Comparison of ENCODE assay signal across 31 cellular contexts in the genomic region with DNA sequence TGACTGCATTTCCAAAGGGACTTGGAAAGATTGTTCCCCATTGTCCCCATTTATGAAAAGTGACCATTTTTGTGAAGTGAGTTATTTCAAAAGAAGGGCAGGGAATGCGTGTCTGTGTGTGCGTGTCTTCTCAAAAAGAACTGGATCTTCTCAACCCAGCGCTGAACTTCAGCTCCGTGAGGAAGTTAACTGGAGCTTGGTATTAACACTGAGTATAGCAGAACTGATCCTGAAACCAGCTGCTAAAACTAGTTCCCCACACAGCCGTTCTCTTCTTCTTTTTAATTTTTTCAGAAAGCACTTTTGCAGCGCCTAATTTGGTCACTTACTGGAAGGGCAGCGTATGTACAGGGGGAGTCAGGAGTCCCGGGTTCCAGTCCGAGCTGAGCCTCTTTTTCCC. TPM values are rescaled to one million over a fixed set of nuclear protein-coding genes. Genes with fewer than 3 reads are reported as not detected.
A peak's percentile ranks its signal among the peaks of the same experiment; 100 is the strongest.
DNase-seq lines count a peak whose midpoint lies in the region; ATAC-seq, FAIRE-seq and TF ChIP-seq lines count a peak whose summit lies in the region.
"Had no signal": no experiment of that assay in that cellular context is flagged by ENCODE, and none has a peak within 500 bp of the region (broad histone marks: within the 10 kb centered on the region; RNA-seq: fewer than 3 reads in every experiment).

No MANE protein-coding gene starts in this region.

- no peaks in the 10 kb centered on the region for H3K27me3 ChIP-seq in left ventricle myocardium inferior (ENCODE audit: low read depth)
- no peaks in the 10 kb centered on the region for H3K27me3 ChIP-seq in gastroesophageal sphincter
- peaks cover 0 to 3% of the 10 kb centered on the region in 2 donors for H3K27me3 ChIP-seq in small intestine (ENCODE audit: control insufficient read depth in 2 of 2, insufficient read depth in 2 of 2, low read length in 2 of 2)
- H3K27me3 ChIP-seq: BLaER1, esophagus squamous epithelium, gastrocnemius medialis had no signal

- WGBS in gastroesophageal sphincter (ENCODE audit: low coverage in 1 of 2), 2 donors = 70 to 90% methylated on average over 6 to 9 of the region's 9 CpGs
- 65 to 84% (median 74%) methylated on average over 9 of the region's 9 CpGs for WGBS in small intestine, 3 donors

- H3K9me3 ChIP-seq in left ventricle myocardium inferior (replicated peaks) (no peaks in the 10 kb centered on the region), gastroesophageal sphincter (no peaks in the 10 kb centered on the region), small intestine (ENCODE audit: control insufficient read depth, low read depth) (no peaks in the 10 kb centered on the region)
- H3K9me3 ChIP-seq: BLaER1, Caco-2, esophagus squamous epithelium, gastrocnemius medialis, SJSA1, spleen, upper lobe of right lung had no signal

- H3K4me1 ChIP-seq in left ventricle myocardium inferior (no peaks in the 10 kb centered on the region), gastroesophageal sphincter (no peaks in the 10 kb centered on the region), small intestine (ENCODE audit: control insufficient read depth in 2 of 2, insufficient read depth in 1 of 2, low read depth in 1 of 2, low read length in 1 of 2) (no peaks in the 10 kb centered on the region)
- H3K4me1 ChIP-seq: BLaER1, gastrocnemius medialis, SJSA1, upper lobe of right lung had no signal

- TF ChIP-seq CTCF in left ventricle myocardium inferior (IDR thresholded peaks at IDR 0.05; ENCODE audit: borderline replicate concordance) (no peak), gastroesophageal sphincter (IDR thresholded peaks at IDR 0.05) (no peak)

- H3K27ac Mint-ChIP-seq in activated naive CD4-positive, alpha-beta T cell treated with anti-CD3 and anti-CD28 coated beads for 36 hours = no peak overlapping the region
- no peak overlapping the region for H3K27ac Mint-ChIP-seq in activated CD4-positive, alpha-beta T cell treated with anti-CD3 and anti-CD28 coated beads, Interleukin-2, amount 10 ng/mL, durations not matched to agents 7 days and 5 days
- H3K27ac Mint-ChIP-seq: activated naive CD8-positive, alpha-beta T cell treated with anti-CD3 and anti-CD28 coated beads, Interleukin-2, amount 50 U/mL, for 24 hours; activated T-helper 2 cell treated with anti-CD3 and anti-CD28 coated beads, Interferon-gamma antibody, Interleukin-2, Interleukin-4, amounts not matched to agents 10 μg/mL and 5 μg/mL and 100 μg/mL, durations not matched to agents 14 hours and 24 hours and 36 hours; brain; endodermal cell; T-helper 17 cell had no signal

- intact Hi-C loops in left ventricle myocardium superior (cut with micrococcal nuclease) (no loop called here), left ventricle myocardium inferior (cut with micrococcal nuclease) (no loop called here)
- intact Hi-C loops in activated naive CD4-positive, alpha-beta T cell treated with anti-CD3 and anti-CD28 coated beads for 36 hours (cut with micrococcal nuclease) = no loop called here

- no peak for TF ChIP-seq POLR2A in gastroesophageal sphincter (IDR thresholded peaks at IDR 0.05)

- no peaks in the 10 kb centered on the region for H3K36me3 ChIP-seq in left ventricle myocardium inferior
- H3K36me3 ChIP-seq in gastroesophageal sphincter = no peaks in the 10 kb centered on the region
- no peaks in the 10 kb centered on the region for H3K36me3 ChIP-seq in small intestine (ENCODE audit: control insufficient read depth in 2 of 2, insufficient read depth in 2 of 2, low read length in 2 of 2)
- H3K36me3 ChIP-seq: BLaER1, esophagus squamous epithelium, gastrocnemius medialis, SJSA1, spleen, upper lobe of right lung, WERI-Rb-1 had no signal

- ATAC-seq in left ventricle myocardium superior (peak; percentile 39), gastroesophageal sphincter (peak; percentile 37)
- ATAC-seq: activated naive CD8-positive, alpha-beta T cell treated with anti-CD3 and anti-CD28 coated beads, Interleukin-2, amount 50 U/mL, for 24 hours; gastrocnemius medialis; T-helper 17 cell; upper lobe of right lung had no signal

- CTCF ChIA-PET in activated naive CD4-positive, alpha-beta T cell treated with anti-CD3 and anti-CD28 coated beads for 36 hours (lab: Charles Lee) = interaction anchor here (1.2 kb wide), 1 partner anchor 30 kb away, joined by 6 read pairs; no protein-coding TSS in a partner anchor
- CTCF ChIA-PET in activated CD4-positive, alpha-beta T cell treated with anti-CD3 and anti-CD28 coated beads, Interleukin-2, amount 10 ng/mL, durations not matched to agents 7 days and 5 days (lab: Charles Lee) = no interaction called here

- DNase-seq in left ventricle myocardium superior (no peak), left ventricle myocardium inferior (no peak), NOMO-1 treated with DMSO at 0.1 percent for 48 hours (lab: John Stamatoyannopoulos, UW; ENCODE audit: unreplicated experiment) (peak; percentile 82), small intestine (no peak)
- no peak for DNase-seq in activated naive CD4-positive, alpha-beta T cell treated with anti-CD3 and anti-CD28 coated beads for 36 hours
- DNase-seq in activated CD4-positive, alpha-beta T cell treated with anti-CD3 and anti-CD28 coated beads, Interleukin-2, amount 10 ng/mL, durations not matched to agents 7 days and 5 days = no peak
- DNase-seq: activated CD4-positive, alpha-beta T cell treated with anti-CD3 and anti-CD28 coated beads, Interleukin-2, amount 50 U/mL, for 48 hours; activated CD8-positive, alpha-beta memory T cell treated with anti-CD3 and anti-CD28 coated beads, Interleukin-2, amount 50 U/mL, for 48 hours; activated naive CD8-positive, alpha-beta T cell treated with anti-CD3 and anti-CD28 coated beads, Interleukin-2, amount 50 U/mL, for 24 hours; Caco-2; endodermal cell; esophagus squamous epithelium; gastrocnemius medialis; HCEC 1CT; NCI-H187; NCI-H2227 treated with DMSO at 0.1 percent for 48 hours; PC-9; spleen; T-helper 17 cell; upper lobe of right lung; WERI-Rb-1 had no signal

- no peak overlapping the region for H3K4me3 Mint-ChIP-seq in activated naive CD4-positive, alpha-beta T cell treated with anti-CD3 and anti-CD28 coated beads for 36 hours
- no peak overlapping the region for H3K4me3 Mint-ChIP-seq in activated CD4-positive, alpha-beta T cell treated with anti-CD3 and anti-CD28 coated beads, Interleukin-2, amount 10 ng/mL, durations not matched to agents 7 days and 5 days
- H3K4me3 Mint-ChIP-seq: activated naive CD8-positive, alpha-beta T cell treated with anti-CD3 and anti-CD28 coated beads, Interleukin-2, amount 50 U/mL, for 24 hours; brain; endodermal cell; T-helper 17 cell had no signal

- H3K4me3 ChIP-seq in left ventricle myocardium inferior (no peak overlapping the region), gastroesophageal sphincter (no peak overlapping the region), small intestine (ENCODE audit: low read depth in 1 of 2, low read length in 2 of 2) (no peak overlapping the region)
- H3K4me3 ChIP-seq: BLaER1, esophagus squamous epithelium, gastrocnemius medialis, lung, PC-9, SJSA1, spleen, upper lobe of right lung had no signal

- no peaks in the 10 kb centered on the region for H3K9me3 Mint-ChIP-seq in activated naive CD4-positive, alpha-beta T cell treated with anti-CD3 and anti-CD28 coated beads for 36 hours
- no peaks in the 10 kb centered on the region for H3K9me3 Mint-ChIP-seq in activated CD4-positive, alpha-beta T cell treated with anti-CD3 and anti-CD28 coated beads, Interleukin-2, amount 10 ng/mL, durations not matched to agents 7 days and 5 days
- H3K9me3 Mint-ChIP-seq: activated naive CD8-positive, alpha-beta T cell treated with anti-CD3 and anti-CD28 coated beads, Interleukin-2, amount 50 U/mL, for 24 hours; activated T-helper 2 cell treated with anti-CD3 and anti-CD28 coated beads, Interferon-gamma antibody, Interleukin-2, Interleukin-4, amounts not matched to agents 10 μg/mL and 5 μg/mL and 100 μg/mL, durations not matched to agents 14 hours and 24 hours and 36 hours; brain; endodermal cell had no signal

- POLR2A ChIA-PET in activated CD4-positive, alpha-beta T cell treated with anti-CD3 and anti-CD28 coated beads, Interleukin-2, amount 10 ng/mL, durations not matched to agents 7 days and 5 days (lab: Charles Lee) = no interaction called here

- peaks cover 26% of the 10 kb centered on the region for H3K27me3 Mint-ChIP-seq in activated naive CD4-positive, alpha-beta T cell treated with anti-CD3 and anti-CD28 coated beads for 36 hours (ENCODE audit: low read depth)
- H3K27me3 Mint-ChIP-seq in activated CD4-positive, alpha-beta T cell treated with anti-CD3 and anti-CD28 coated beads, Interleukin-2, amount 10 ng/mL, durations not matched to agents 7 days and 5 days = peaks cover 20% of the 10 kb centered on the region

- H3K4me1 Mint-ChIP-seq in activated naive CD4-positive, alpha-beta T cell treated with anti-CD3 and anti-CD28 coated beads for 36 hours (ENCODE audit: low read depth) = no peaks in the 10 kb centered on the region
- H3K4me1 Mint-ChIP-seq in activated CD4-positive, alpha-beta T cell treated with anti-CD3 and anti-CD28 coated beads, Interleukin-2, amount 10 ng/mL, durations not matched to agents 7 days and 5 days = peaks cover 4% of the 10 kb centered on the region
- H3K4me1 Mint-ChIP-seq: endodermal cell, T-helper 17 cell had no signal

- no peak for TF ChIP-seq EP300 in gastroesophageal sphincter (IDR thresholded peaks at IDR 0.05)

- H3K36me3 Mint-ChIP-seq in activated naive CD4-positive, alpha-beta T cell treated with anti-CD3 and anti-CD28 coated beads for 36 hours (ENCODE audit: low read depth) = no peaks in the 10 kb centered on the region
- H3K36me3 Mint-ChIP-seq in activated CD4-positive, alpha-beta T cell treated with anti-CD3 and anti-CD28 coated beads, Interleukin-2, amount 10 ng/mL, durations not matched to agents 7 days and 5 days (ENCODE audit: low read depth) = no peaks in the 10 kb centered on the region
- H3K36me3 Mint-ChIP-seq: brain had no signal

- H3K27ac ChIP-seq in left ventricle myocardium inferior (replicated peaks) = no peak overlapping the region
- H3K27ac ChIP-seq in gastroesophageal sphincter = no peak overlapping the region
- H3K27ac ChIP-seq in temporal lobe (ENCODE audit: low read depth, low read length) = peak overlapping the region; percentile 98
- no peak overlapping the region for H3K27ac ChIP-seq in small intestine (ENCODE audit: low read depth in 1 of 2, low read length in 1 of 2)
- H3K27ac ChIP-seq: BLaER1, gastrocnemius medialis, PC-9, SJSA1, upper lobe of right lung, WERI-Rb-1 had no signal

- FAIRE-seq in small intestine (lab: Jason Lieb, UNC) = no peak
- FAIRE-seq: colon, islet of Langerhans had no signal

RNA-seq across cellular contexts. Expression of gene PLEKHA1, which starts 45.8 kb away (rescaled TPM):
- 71.1 TPM for total RNA-seq in left ventricle myocardium superior
- 50.4 TPM for total RNA-seq in left ventricle myocardium inferior
- 100 to 1,000 TPM in 2 of 4 donors, 10 to 100 TPM in 2; 62.1 to 125 (median 93.8) TPM for total RNA-seq in gastroesophageal sphincter
- 26.3 TPM for total RNA-seq in temporal lobe
- 10 to 100 TPM; 17.6 to 17.9 TPM for total RNA-seq in activated naive CD4-positive, alpha-beta T cell treated with anti-CD3 and anti-CD28 coated beads for 36 hours
- polyA plus RNA-seq in small intestine = 10 to 100 TPM; 15.4 to 25.5 (median 21.9) TPM
- 10 to 100 TPM in 1 of 2 experiments, 1 to 10 TPM in 1; 8.8 to 11.3 TPM for total RNA-seq in activated CD4-positive, alpha-beta T cell treated with anti-CD3 and anti-CD28 coated beads, Interleukin-2, amount 10 ng/mL, durations not matched to agents 7 days and 5 days

RNA-seq across cellular contexts. Expression of gene BTBD16, which starts 57.6 kb away (rescaled TPM):
- total RNA-seq in left ventricle myocardium superior (not detected), left ventricle myocardium inferior (not detected), gastroesophageal sphincter (not detected), temporal lobe (not detected)
- total RNA-seq in activated naive CD4-positive, alpha-beta T cell treated with anti-CD3 and anti-CD28 coated beads for 36 hours = not detected
- under 1 TPM in 1 of 3 donors, not detected in 2; 0.18 TPM for polyA plus RNA-seq in small intestine
- total RNA-seq in activated CD4-positive, alpha-beta T cell treated with anti-CD3 and anti-CD28 coated beads, Interleukin-2, amount 10 ng/mL, durations not matched to agents 7 days and 5 days = not detected
- total RNA-seq: A673; activated T-helper 2 cell treated with anti-CD3 and anti-CD28 coated beads, Interferon-gamma antibody, Interleukin-2, Interleukin-4, amounts not matched to agents 10 μg/mL and 5 μg/mL and 100 μg/mL, durations not matched to agents 14 hours and 24 hours and 36 hours; Caco-2; endodermal cell; esophagus squamous epithelium; SJSA1; spleen; T-helper 17 cell had no signal
